27 cellular contexts compared by ENCODE assay signal in the genomic region with DNA sequence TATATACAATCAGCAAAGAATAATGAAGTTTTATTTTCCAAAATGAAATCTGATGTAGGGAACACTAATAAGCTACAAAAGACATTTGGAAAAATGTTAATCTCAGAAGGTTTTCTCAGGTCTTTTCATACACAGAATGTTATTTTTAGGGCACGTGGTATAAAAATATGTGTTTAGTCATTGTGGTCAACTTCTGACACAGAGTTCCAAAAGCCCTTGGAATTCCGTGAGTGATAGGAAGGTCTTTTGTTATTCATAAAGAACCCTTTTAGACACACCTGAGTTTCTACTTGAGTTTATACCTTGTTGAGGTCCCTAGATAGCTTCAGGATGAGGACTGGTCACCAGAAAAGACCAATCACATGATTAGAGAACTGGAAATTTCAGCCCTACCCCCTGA.
DNase-seq lines count a peak whose midpoint lies in the region; ATAC-seq, FAIRE-seq and TF ChIP-seq lines count a peak whose summit lies in the region.
"Had no signal": no experiment of that assay in that cellular context is flagged by ENCODE, and none has a peak within 500 bp of the region (broad histone marks: within the 10 kb centered on the region; RNA-seq: fewer than 3 reads in every experiment).

No MANE protein-coding gene starts in this region.

- ATAC-seq in HG03097 (IDR thresholded peaks at IDR 0.05; ENCODE audit: low FRiP score, unreplicated experiment): no peak
- ATAC-seq: natural killer cell treated with Interleukin-12 subunit alpha and Interleukin-12 subunit beta and Interleukin-15 and Interleukin-18, amount 100 ng/mL, for 72 hours had no signal

- peaks cover 21% of the 10 kb centered on the region for H3K4me1 Mint-ChIP-seq in chondrocyte (ENCODE audit: low read depth)
- H3K4me1 Mint-ChIP-seq: activated CD4-positive, alpha-beta memory T cell treated with anti-CD3 and anti-CD28 coated beads, Interleukin-2, amount 10 ng/mL, durations not matched to agents 7 days and 5 days had no signal

- DNase-seq in GM04503 (ENCODE audit: low read depth): peak; percentile 11
- DNase-seq in RCC 7860 (ENCODE audit: low spot score): peak; percentile 34
- DNase-seq in chondrocyte (ENCODE audit: low spot score): no peak
- peak; percentile 42 for DNase-seq in non-pigmented ciliary epithelial cell (ENCODE audit: low read depth)
- no peak for DNase-seq in posterior vena cava (ENCODE audit: low spot score)
- no peak for DNase-seq in SIG-M5 (lab: John Stamatoyannopoulos, UW)
- no peak for DNase-seq in NCI-H187 (lab: John Stamatoyannopoulos, UW)
- DNase-seq: activated CD4-positive, alpha-beta memory T cell treated with anti-CD3 and anti-CD28 coated beads, Interleukin-2, amount 10 ng/mL, durations not matched to agents 7 days and 5 days; activated naive CD4-positive, alpha-beta T cell treated with anti-CD3 and anti-CD28 coated beads for 36 hours; activated T-cell treated with anti-CD3 and anti-CD28 coated beads, Interleukin-2, amount 50 U/mL, for 24 hours; CD4-positive, alpha-beta T cell; cortex of kidney; DMS53; KG1; kidney glomerular epithelial cell; mesendoderm; NCI-H1048; NCI-H2029 treated with DMSO at 0.1 percent for 48 hours; NCI-H446 treated with DMSO at 0.1 percent for 48 hours; posterior cingulate gyrus; small intestine; stimulated activated CD4-positive, alpha-beta T cell treated with anti-CD3 and anti-CD28 coated beads, Interleukin-4, amount 100 ng/mL, for 24 hours; T-helper 2 cell had no signal

- H3K27ac Mint-ChIP-seq in chondrocyte (ENCODE audit: unreplicated experiment): peak overlapping the region; percentile 79
- H3K27ac Mint-ChIP-seq: activated CD4-positive, alpha-beta memory T cell treated with anti-CD3 and anti-CD28 coated beads, Interleukin-2, amount 10 ng/mL, durations not matched to agents 7 days and 5 days; activated naive CD4-positive, alpha-beta T cell treated with anti-CD3 and anti-CD28 coated beads for 36 hours; activated T-cell treated with anti-CD3 and anti-CD28 coated beads, Interleukin-2, amount 50 U/mL, for 24 hours; CD4-positive, alpha-beta T cell; natural killer cell treated with Interleukin-12 subunit alpha and Interleukin-12 subunit beta and Interleukin-15 and Interleukin-18, amount 100 ng/mL, for 72 hours had no signal

- peak; percentile 74 for FAIRE-seq in RCC 7860 (lab: Jason Lieb, UNC)
- FAIRE-seq: endometrium, frontal cortex, small intestine had no signal

- intact Hi-C loops in posterior vena cava (cut with DNase I): no loop called here

- peaks cover 4% of the 10 kb centered on the region for H3K36me3 Mint-ChIP-seq in chondrocyte (ENCODE audit: low read depth)

- no peak overlapping the region for H3K4me3 Mint-ChIP-seq in chondrocyte (ENCODE audit: unreplicated experiment)
- H3K4me3 Mint-ChIP-seq: activated CD4-positive, alpha-beta memory T cell treated with anti-CD3 and anti-CD28 coated beads, Interleukin-2, amount 10 ng/mL, durations not matched to agents 7 days and 5 days; activated naive CD4-positive, alpha-beta T cell treated with anti-CD3 and anti-CD28 coated beads for 36 hours; activated T-cell treated with anti-CD3 and anti-CD28 coated beads, Interleukin-2, amount 50 U/mL, for 24 hours; CD4-positive, alpha-beta T cell; natural killer cell treated with Interleukin-12 subunit alpha and Interleukin-12 subunit beta and Interleukin-15 and Interleukin-18, amount 100 ng/mL, for 72 hours had no signal

- H3K27me3 Mint-ChIP-seq in chondrocyte (ENCODE audit: low read depth): no peaks in the 10 kb centered on the region
- H3K27me3 Mint-ChIP-seq: activated CD4-positive, alpha-beta memory T cell treated with anti-CD3 and anti-CD28 coated beads, Interleukin-2, amount 10 ng/mL, durations not matched to agents 7 days and 5 days; activated T-cell treated with anti-CD3 and anti-CD28 coated beads, Interleukin-2, amount 50 U/mL, for 24 hours; CD4-positive, alpha-beta T cell; natural killer cell treated with Interleukin-12 subunit alpha and Interleukin-12 subunit beta and Interleukin-15 and Interleukin-18, amount 100 ng/mL, for 72 hours had no signal

- TF ChIP-seq CTCF in chondrocyte (IDR thresholded peaks at IDR 0.05): no peak

- peaks cover 16% of the 10 kb centered on the region for H3K9me3 Mint-ChIP-seq in chondrocyte (ENCODE audit: low read depth)

Comparison
In these comparisons a context has a peak if more than half of its experiments do, and no peak if none do; other contexts are left out.
1. DNase-seq: peak in GM04503 (single experiment), RCC 7860 (single experiment) and non-pigmented ciliary epithelial cell (single experiment); none in chondrocyte (single experiment), posterior vena cava (single experiment), SIG-M5 (single experiment) and NCI-H187 (0 of 2).